8 cellular contexts compared by ENCODE assay signal in genomic region chr12:40107098-40107802, GRCh38. TPM values are rescaled to one million over a fixed set of nuclear protein-coding genes. Genes with fewer than 3 reads are reported as not detected.
DNase-seq lines count a peak whose midpoint lies in the region; ATAC-seq and TF ChIP-seq lines count a peak whose summit lies in the region.

No MANE protein-coding gene starts in this region.

- H3K9ac ChIP-seq in SK-N-MC (ENCODE audit: insufficient read length): peak overlapping the region; percentile 44

- H3K27ac Mint-ChIP-seq in activated naive CD4-positive, alpha-beta T cell treated with anti-CD3 and anti-CD28 coated beads, Interleukin-2, amount 50 U/mL, for 72 hours: peak overlapping the region in 1 of 2 donors; percentile 61

- in situ Hi-C loops in transverse colon (cut with MboI; ENCODE audit: low pct_ligation_motif_present in 1 of 4, low pct_unique_long_range_greater_than_20kb in 1 of 4, low sequenced_read_pairs in 3 of 4): loop anchor here in 2 of 4 donors (10.0 to 25.0 kb wide), 2 partner anchors 92 to 345 kb away; no protein-coding TSS in a partner anchor

- peaks cover 0 to 41% (median 28%) of the 10 kb centered on the region in 4 donors for H3K4me1 ChIP-seq in transverse colon

- no peak for TF ChIP-seq EP300 in transverse colon (IDR thresholded peaks at IDR 0.05; ENCODE audit: low read depth)

- H3K27me3 ChIP-seq in transverse colon: no peaks in the 10 kb centered on the region

- H3K36me3 Mint-ChIP-seq in activated naive CD4-positive, alpha-beta T cell treated with anti-CD3 and anti-CD28 coated beads, Interleukin-2, amount 50 U/mL, for 72 hours: peaks cover 0 to 5% of the 10 kb centered on the region in 2 donors

- 16 to 20% methylated on average over 9 to 19 of the region's 19 CpGs for WGBS in transverse colon (ENCODE audit: low coverage in 1 of 2), 2 donors

- TF ChIP-seq CTCF in HFF-Myc (IDR thresholded peaks at IDR 0.05; ENCODE audit: low read depth, low read length, missing control alignments) (peak; percentile 93), transverse colon (IDR thresholded peaks at IDR 0.05) (peak; percentile 89 to 95 (median 93))

- ATAC-seq in activated naive CD4-positive, alpha-beta T cell treated with anti-CD3 and anti-CD28 coated beads, Interleukin-2, amount 50 U/mL, for 72 hours: peak; percentile 24 to 51
- ATAC-seq in Right ventricle myocardium inferior: peak; percentile 57

- DNase-seq in GDM1 (lab: John Stamatoyannopoulos, UW) (peak; percentile 13), HFF-Myc (ENCODE audit: extremely low read depth, low read depth) (peak; percentile 48), NCI-H1105 (lab: John Stamatoyannopoulos, UW) (peak; percentile 92), SK-N-MC (ENCODE audit: low read depth, low spot score) (peak; percentile 82), Right ventricle myocardium inferior (ENCODE audit: missing footprints) (peak; percentile 96), posterior vena cava (ENCODE audit: low spot score) (peak; percentile 95), transverse colon (peak; percentile 93)
- DNase-seq in activated naive CD4-positive, alpha-beta T cell treated with anti-CD3 and anti-CD28 coated beads, Interleukin-2, amount 50 U/mL, for 72 hours (ENCODE audit: low spot score in 2 of 2): peak; percentile 75 to 90

- H3K4me3 ChIP-seq in HFF-Myc (replicated peaks; ENCODE audit: low read depth, low read length) (peak overlapping the region; percentile 21; the same call in 1 of the 2 replicates), SK-N-MC (peak overlapping the region; percentile 83), transverse colon (peak overlapping the region in 3 of 4 donors; percentile 26 to 52 (median 31))

- no peak for TF ChIP-seq POLR2A in transverse colon (IDR thresholded peaks at IDR 0.05)

- intact Hi-C loops in Right ventricle myocardium inferior (cut with DNase I): loop anchor here (1.0 to 5.0 kb wide), 4 partner anchors 55 to 342 kb away; no protein-coding TSS in a partner anchor
- intact Hi-C loops in posterior vena cava (cut with DNase I): loop anchor here (5.0 kb wide), 1 partner anchor 95 kb away; no protein-coding TSS in a partner anchor
- intact Hi-C loops in transverse colon (cut with DNase I; ENCODE audit: low total_unique reads): loop anchor here (2.0 to 10.0 kb wide), 2 partner anchors 96 to 342 kb away; no protein-coding TSS in a partner anchor

- H3K9me3 ChIP-seq in SK-N-MC (ENCODE audit: low read depth, low read length) (no peaks in the 10 kb centered on the region), transverse colon (no peaks in the 10 kb centered on the region)

- no peaks in the 10 kb centered on the region for H3K9me3 Mint-ChIP-seq in activated naive CD4-positive, alpha-beta T cell treated with anti-CD3 and anti-CD28 coated beads, Interleukin-2, amount 50 U/mL, for 72 hours

- H3K27ac ChIP-seq in SK-N-MC: no peak overlapping the region; the same call in 1 of the 2 replicates
- peak overlapping the region; percentile 91 to 97 (median 94) for H3K27ac ChIP-seq in transverse colon

- H3K36me3 ChIP-seq in SK-N-MC (ENCODE audit: insufficient read depth, low read length) (no peaks in the 10 kb centered on the region), transverse colon (no peaks in the 10 kb centered on the region)

RNA-seq across cellular contexts. Expression of gene SLC2A13, which starts 1.4 kb away (rescaled TPM):
- total RNA-seq in activated naive CD4-positive, alpha-beta T cell treated with anti-CD3 and anti-CD28 coated beads, Interleukin-2, amount 50 U/mL, for 72 hours: 1 to 10 TPM; 2.4 to 5.0 TPM
- 6.3 TPM for total RNA-seq in Right ventricle myocardium inferior
- 10 to 100 TPM; 11.0 to 14.1 TPM for total RNA-seq in posterior vena cava
- total RNA-seq in transverse colon: 10 to 100 TPM; 31.8 to 70.7 (median 46.8) TPM

Comparison
In these comparisons a context has a peak if more than half of its experiments do, and no peak if none do; other contexts are left out.
1. DNase-seq: peak in every context shown above with its lines; median percentile 96 in Right ventricle myocardium inferior; 95 in posterior vena cava; 93 in transverse colon; 92 in NCI-H1105; 82 in activated naive CD4-positive, alpha-beta T cell treated with anti-CD3 and anti-CD28 coated beads, Interleukin-2, amount 50 U/mL, for 72 hours; 82 in SK-N-MC; 48 in HFF-Myc; 13 in GDM1.
2. H3K4me3 ChIP-seq: peak in every context shown above with its lines; median percentile 83 in SK-N-MC; 31 in transverse colon; 21 in HFF-Myc.